In the genomic region with DNA sequence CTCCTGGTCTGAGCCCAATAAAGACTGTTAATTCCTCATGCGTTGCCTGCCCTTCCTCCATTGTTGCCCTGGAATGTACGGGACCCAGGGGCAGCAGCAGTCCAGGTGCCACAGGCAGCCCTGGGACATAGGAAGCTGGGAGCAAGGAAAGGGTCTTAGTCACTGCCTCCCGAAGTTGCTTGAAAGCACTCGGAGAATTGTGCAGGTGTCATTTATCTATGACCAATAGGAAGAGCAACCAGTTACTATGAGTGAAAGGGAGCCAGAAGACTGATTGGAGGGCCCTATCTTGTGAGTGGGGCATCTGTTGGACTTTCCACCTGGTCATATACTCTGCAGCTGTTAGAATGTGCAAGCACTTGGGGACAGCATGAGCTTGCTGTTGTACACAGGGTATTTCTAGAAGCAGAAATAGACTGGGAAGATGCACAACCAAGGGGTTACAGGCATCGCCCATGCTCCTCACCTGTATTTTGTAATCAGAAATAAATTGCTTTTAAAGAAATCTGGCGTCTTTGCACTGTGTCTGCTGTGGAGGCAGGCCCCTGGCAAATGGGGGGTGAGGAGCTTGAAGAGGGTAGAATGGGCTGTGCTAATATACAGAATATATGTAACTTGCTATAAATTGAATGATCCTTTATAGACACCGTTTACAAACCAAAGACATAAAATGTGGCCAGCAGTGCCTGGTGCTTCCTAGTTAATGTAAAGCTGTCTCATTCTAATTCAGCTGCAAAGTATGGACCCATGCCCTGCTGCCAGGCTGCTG, we compare ENCODE assay signal across 10 cellular contexts. TPM values are rescaled to one million over a fixed set of nuclear protein-coding genes. Genes with fewer than 3 reads are reported as not detected.
DNase-seq lines count a peak whose midpoint lies in the region; ATAC-seq and TF ChIP-seq lines count a peak whose summit lies in the region.
"Had no signal": no experiment of that assay in that cellular context is flagged by ENCODE, and none has a peak within 500 bp of the region (broad histone marks: within the 10 kb centered on the region; RNA-seq: fewer than 3 reads in every experiment).

No MANE protein-coding gene starts in this region.

- peak overlapping the region; percentile 70 for H3K27ac Mint-ChIP-seq in T-helper 2 cell treated with Interferon-gamma antibody and Interleukin-4, amounts not matched to agents 5 μg/mL and 100 μg/mL, for 36 hours
- peak overlapping the region; percentile 73 to 100 for H3K27ac Mint-ChIP-seq in activated naive CD4-positive, alpha-beta T cell treated with anti-CD3 and anti-CD28 coated beads, Interleukin-2, amount 50 U/mL, for 72 hours
- H3K27ac Mint-ChIP-seq in nephron progenitor cell: peak overlapping the region; percentile 92

- intact Hi-C loops in left colon (cut with DNase I, micrococcal nuclease): no loop called here

- TF ChIP-seq CTCF in nephron progenitor cell (IDR thresholded peaks at IDR 0.05): no peak

- H3K4me3 ChIP-seq in HUES48 (ENCODE audit: low read depth, low read length): no peak overlapping the region

- H3K4me3 Mint-ChIP-seq in T-helper 2 cell treated with Interferon-gamma antibody and Interleukin-4, amounts not matched to agents 5 μg/mL and 100 μg/mL, for 36 hours: peak overlapping the region; percentile 24
- no peak overlapping the region for H3K4me3 Mint-ChIP-seq in nephron progenitor cell

- peaks cover 3% of the 10 kb centered on the region for H3K27me3 Mint-ChIP-seq in T-helper 2 cell treated with Interferon-gamma antibody and Interleukin-4, amounts not matched to agents 5 μg/mL and 100 μg/mL, for 36 hours (ENCODE audit: low read depth)
- H3K27me3 Mint-ChIP-seq in nephron progenitor cell (ENCODE audit: low read depth, poor library complexity): no peaks in the 10 kb centered on the region

- peaks cover 27% of the 10 kb centered on the region for H3K4me1 Mint-ChIP-seq in T-helper 2 cell treated with Interferon-gamma antibody and Interleukin-4, amounts not matched to agents 5 μg/mL and 100 μg/mL, for 36 hours (ENCODE audit: low read depth)
- H3K4me1 Mint-ChIP-seq in nephron progenitor cell: peaks cover 28% of the 10 kb centered on the region

- no peaks in the 10 kb centered on the region for H3K9me3 Mint-ChIP-seq in T-helper 2 cell treated with Interferon-gamma antibody and Interleukin-4, amounts not matched to agents 5 μg/mL and 100 μg/mL, for 36 hours
- no peaks in the 10 kb centered on the region for H3K9me3 Mint-ChIP-seq in activated naive CD4-positive, alpha-beta T cell treated with anti-CD3 and anti-CD28 coated beads, Interleukin-2, amount 50 U/mL, for 72 hours
- peaks cover 7% of the 10 kb centered on the region for H3K9me3 Mint-ChIP-seq in nephron progenitor cell

- peak overlapping the region; percentile 62 for H3K27ac ChIP-seq in HUES48 (ENCODE audit: low read depth, low read length)

- no peak overlapping the region for H3K9ac ChIP-seq in HUES48 (ENCODE audit: low read depth, low read length)

- ATAC-seq in activated naive CD4-positive, alpha-beta T cell treated with anti-CD3 and anti-CD28 coated beads, Interleukin-2, amount 50 U/mL, for 72 hours: no peak
- ATAC-seq in HG02870 (IDR thresholded peaks at IDR 0.05; ENCODE audit: unreplicated experiment) (no peak), left colon (no peak)

- no peak for DNase-seq in T-helper 2 cell treated with Interferon-gamma antibody and Interleukin-4, amounts not matched to agents 5 μg/mL and 100 μg/mL, for 36 hours (ENCODE audit: low spot score)
- DNase-seq in T-helper 2 cell: no peak
- no peak for DNase-seq in activated naive CD4-positive, alpha-beta T cell treated with anti-CD3 and anti-CD28 coated beads, Interleukin-2, amount 50 U/mL, for 72 hours (ENCODE audit: low spot score in 2 of 2)
- DNase-seq in nephron progenitor cell: no peak
- no peak for DNase-seq in left colon
- DNase-seq in CD1c-positive myeloid dendritic cell (ENCODE audit: extremely low spot score): no peak
- DNase-seq: ACHN, NCI-H2029 had no signal

- peaks cover 47% of the 10 kb centered on the region for H3K36me3 ChIP-seq in HUES48 (ENCODE audit: control insufficient read depth, insufficient read depth, low read length)

- no peaks in the 10 kb centered on the region for H3K27me3 ChIP-seq in HUES48 (ENCODE audit: control insufficient read depth, insufficient read depth, low read length)

- H3K36me3 Mint-ChIP-seq in T-helper 2 cell treated with Interferon-gamma antibody and Interleukin-4, amounts not matched to agents 5 μg/mL and 100 μg/mL, for 36 hours (ENCODE audit: low read depth): peaks cover 71% of the 10 kb centered on the region
- peaks cover 51 to 67% of the 10 kb centered on the region in 2 donors for H3K36me3 Mint-ChIP-seq in activated naive CD4-positive, alpha-beta T cell treated with anti-CD3 and anti-CD28 coated beads, Interleukin-2, amount 50 U/mL, for 72 hours
- H3K36me3 Mint-ChIP-seq in nephron progenitor cell (ENCODE audit: low read depth): peaks cover 62% of the 10 kb centered on the region

- H3K9me3 ChIP-seq in HUES48 (ENCODE audit: control insufficient read depth, insufficient read depth, low read length): no peaks in the 10 kb centered on the region

- peaks cover 7% of the 10 kb centered on the region; the same call in 1 of the 2 replicates for H3K4me1 ChIP-seq in HUES48 (ENCODE audit: control insufficient read depth, insufficient read depth, low read length)

RNA-seq across cellular contexts. Expression of a gene that starts 4.2 kb away (rescaled TPM):
- 1,000 to 10,000 TPM; 2,570 to 2,967 TPM for total RNA-seq in activated naive CD4-positive, alpha-beta T cell treated with anti-CD3 and anti-CD28 coated beads, Interleukin-2, amount 50 U/mL, for 72 hours
- total RNA-seq in left colon: 1,000 to 10,000 TPM; 1,501 to 1,657 TPM

RNA-seq across cellular contexts. Expression of a gene that starts 4.6 kb away (rescaled TPM):
- 1,000 to 10,000 TPM; 4,147 to 5,288 TPM for total RNA-seq in activated naive CD4-positive, alpha-beta T cell treated with anti-CD3 and anti-CD28 coated beads, Interleukin-2, amount 50 U/mL, for 72 hours
- total RNA-seq in left colon: 1,000 to 10,000 TPM; 2,164 to 2,325 TPM

RNA-seq across cellular contexts. Expression of a gene that starts 18.0 kb away (rescaled TPM):
- 10 to 100 TPM; 49.1 to 64.4 TPM for total RNA-seq in activated naive CD4-positive, alpha-beta T cell treated with anti-CD3 and anti-CD28 coated beads, Interleukin-2, amount 50 U/mL, for 72 hours
- 1 to 10 TPM; 3.4 to 6.4 TPM for total RNA-seq in left colon

RNA-seq across cellular contexts. Expression of a gene that starts 20.5 kb away (rescaled TPM):
- 10 to 100 TPM; 17.5 to 18.1 TPM for total RNA-seq in activated naive CD4-positive, alpha-beta T cell treated with anti-CD3 and anti-CD28 coated beads, Interleukin-2, amount 50 U/mL, for 72 hours
- 100 to 1,000 TPM; 411 to 508 TPM for total RNA-seq in left colon

RNA-seq across cellular contexts. Expression of a gene that starts 35.8 kb away (rescaled TPM):
- 10 to 100 TPM in 1 of 2 donors, 1 to 10 TPM in 1; 5.4 to 13.0 TPM for total RNA-seq in activated naive CD4-positive, alpha-beta T cell treated with anti-CD3 and anti-CD28 coated beads, Interleukin-2, amount 50 U/mL, for 72 hours
- 10 to 100 TPM; 18.2 to 21.7 TPM for total RNA-seq in left colon

Comparison
In these comparisons a context has a peak if more than half of its experiments do, and no peak if none do; other contexts are left out.
1. RNA of a gene that starts 18.0 kb away (total RNA-seq): 49.1 to 64.4 TPM in activated naive CD4-positive, alpha-beta T cell treated with anti-CD3 and anti-CD28 coated beads, Interleukin-2, amount 50 U/mL, for 72 hours; 3.4 to 6.4 TPM in left colon; every median in the first group is over 4 times any median in the second.
2. Peak in every context shown above with its lines, with median percentiles within 50 percentile points of each other: H3K27ac Mint-ChIP-seq.